23 cellular contexts compared by ENCODE assay signal in the genomic region with DNA sequence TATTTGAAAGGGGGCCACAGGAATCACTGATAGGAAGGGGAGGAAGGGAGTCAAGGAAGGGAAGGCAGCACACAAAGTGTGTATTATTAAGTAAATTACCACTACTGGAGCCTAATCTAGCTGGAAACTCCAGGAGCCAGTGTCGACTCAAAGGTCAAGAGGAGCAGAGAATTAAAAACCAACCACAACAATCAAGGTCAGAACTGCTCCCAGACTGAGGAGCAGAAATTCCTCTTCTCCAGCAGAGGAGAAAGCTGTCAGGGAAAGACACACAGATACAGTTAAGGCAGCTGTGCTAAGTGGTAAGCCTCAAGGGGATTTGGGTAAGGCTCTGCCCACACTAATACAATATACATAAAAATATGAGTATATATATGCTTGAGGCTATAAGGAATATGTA.
A peak's percentile ranks its signal among the peaks of the same experiment; 100 is the strongest.
DNase-seq lines count a peak whose midpoint lies in the region; ATAC-seq and TF ChIP-seq lines count a peak whose summit lies in the region.
"Had no signal": no experiment of that assay in that cellular context is flagged by ENCODE, and none has a peak within 500 bp of the region (broad histone marks: within the 10 kb centered on the region; RNA-seq: fewer than 3 reads in every experiment).

No MANE protein-coding gene starts in this region.

- TF ChIP-seq CTCF in epithelial cell of proximal tubule (conservative IDR thresholded peaks at IDR 0.05; ENCODE audit: low read depth, low read length): no peak

- H3K23ac ChIP-seq in mesendoderm (ENCODE audit: low read length): no peak overlapping the region

- H3K27me3 Mint-ChIP-seq in T-helper 17 cell: peaks cover 14% of the 10 kb centered on the region

- H2BK15ac ChIP-seq in mesendoderm (replicated peaks; ENCODE audit: low read depth): no peak overlapping the region

- peaks cover 19% of the 10 kb centered on the region for H3K4me1 Mint-ChIP-seq in T-helper 17 cell
- H3K4me1 Mint-ChIP-seq: activated naive CD8-positive, alpha-beta T cell treated with anti-CD3 and anti-CD28 coated beads for 36 hours; naive thymus-derived CD8-positive, alpha-beta T cell had no signal

- H3K27me3 ChIP-seq in HUES64 (ENCODE audit: insufficient read depth, low read length): no peaks in the 10 kb centered on the region
- H3K27me3 ChIP-seq in mesendoderm (ENCODE audit: insufficient read depth, low read length, poor library complexity): no peaks in the 10 kb centered on the region
- H3K27me3 ChIP-seq: BLaER1 treated with 17β-estradiol and CSF1 and Interleukin-3, amounts not matched to agents 10 nM and 100 nM; right lobe of liver had no signal

- no peak overlapping the region for H3K4me2 ChIP-seq in mesendoderm (ENCODE audit: low read length)
- H3K4me2 ChIP-seq: SK-N-SH had no signal

- H3K36me3 ChIP-seq in HUES64 (ENCODE audit: insufficient read depth, low read length): no peaks in the 10 kb centered on the region
- no peaks in the 10 kb centered on the region for H3K36me3 ChIP-seq in mesendoderm (ENCODE audit: control insufficient read depth, insufficient read depth, low read length)
- H3K36me3 ChIP-seq: BLaER1 treated with 17β-estradiol and CSF1 and Interleukin-3, amounts not matched to agents 10 nM and 100 nM; right lobe of liver had no signal

- H3K9ac ChIP-seq in HUES64 (ENCODE audit: low read depth, low read length): no peak overlapping the region
- no peak overlapping the region for H3K9ac ChIP-seq in mesendoderm (ENCODE audit: low read length)
- H3K9ac ChIP-seq: BLaER1 treated with 17β-estradiol and CSF1 and Interleukin-3, amounts not matched to agents 10 nM and 100 nM; SK-N-SH had no signal

- DNase-seq in ACHN (peak; percentile 59), epithelial cell of proximal tubule (ENCODE audit: low read depth) (peak; percentile 57), mesendoderm (peak; percentile 38), NOMO-1 treated with DMSO at 0.1 percent for 48 hours (lab: John Stamatoyannopoulos, UW; ENCODE audit: unreplicated experiment) (no peak), RKO (ENCODE audit: low spot score) (no peak), DMS 273 treated with DMSO at 0.1 percent for 48 hours (lab: John Stamatoyannopoulos, UW) (no peak), T-helper 17 cell (no peak)
- DNase-seq: activated CD4-positive, alpha-beta memory T cell treated with anti-CD3 and anti-CD28 coated beads for 36 hours; activated CD4-positive, CD25-positive, alpha-beta regulatory T cell; activated naive CD8-positive, alpha-beta T cell treated with anti-CD3 and anti-CD28 coated beads for 36 hours; Calu3; islet precursor cell; naive thymus-derived CD8-positive, alpha-beta T cell; NCI-H1092; NCI-H226; NCI-H774; right lobe of liver; SK-N-SH had no signal

- no peak overlapping the region for H4K5ac ChIP-seq in mesendoderm (ENCODE audit: low read length)

- H3K27ac ChIP-seq in HUES64 (ENCODE audit: low read depth, low read length) (peak overlapping the region; percentile 53; the same call in 1 of the 2 replicates), mesendoderm (ENCODE audit: low read depth, low read length) (no peak overlapping the region)
- H3K27ac ChIP-seq: BLaER1 treated with 17β-estradiol and CSF1 and Interleukin-3, amounts not matched to agents 10 nM and 100 nM; epithelial cell of prostate; right lobe of liver had no signal

- H3K27ac Mint-ChIP-seq in T-helper 17 cell: no peak overlapping the region
- H3K27ac Mint-ChIP-seq: activated CD4-positive, alpha-beta memory T cell treated with anti-CD3 and anti-CD28 coated beads for 36 hours; activated naive CD8-positive, alpha-beta T cell treated with anti-CD3 and anti-CD28 coated beads for 36 hours; memory B cell; naive thymus-derived CD8-positive, alpha-beta T cell had no signal

- no peak overlapping the region for H2BK120ac ChIP-seq in mesendoderm (ENCODE audit: low read depth, low read length)

- no peak for ATAC-seq in T-helper 17 cell
- ATAC-seq: naive thymus-derived CD8-positive, alpha-beta T cell; Panc1; right lobe of liver had no signal

- H3K79me2 ChIP-seq in mesendoderm (ENCODE audit: control insufficient read depth, insufficient read depth, low read length): no peaks in the 10 kb centered on the region

- no peaks in the 10 kb centered on the region for H3K9me3 ChIP-seq in HUES64 (ENCODE audit: insufficient read depth, low read depth, low read length)
- no peaks in the 10 kb centered on the region for H3K9me3 ChIP-seq in T-helper 17 cell (ENCODE audit: control insufficient read depth, low read length, poor library complexity, severe bottlenecking)
- H3K9me3 ChIP-seq: BLaER1 treated with 17β-estradiol and CSF1 and Interleukin-3, amounts not matched to agents 10 nM and 100 nM; right lobe of liver; SK-N-SH had no signal

- H3K4ac ChIP-seq in mesendoderm (ENCODE audit: low read depth, low read length): no peak overlapping the region

- H2AK5ac ChIP-seq in mesendoderm (ENCODE audit: low read length): no peak overlapping the region

- H3K4me1 ChIP-seq in HUES64 (ENCODE audit: insufficient read depth, low read length) (peaks cover 21% of the 10 kb centered on the region), mesendoderm (ENCODE audit: control insufficient read depth, low read depth, low read length) (no peaks in the 10 kb centered on the region)
- H3K4me1 ChIP-seq: right lobe of liver had no signal

- H3K4me3 ChIP-seq in HUES64 (ENCODE audit: low read length) (no peak overlapping the region), epithelial cell of proximal tubule (ENCODE audit: low read depth, low read length) (no peak overlapping the region), mesendoderm (ENCODE audit: low read length) (no peak overlapping the region)
- H3K4me3 ChIP-seq: BLaER1 treated with 17β-estradiol and CSF1 and Interleukin-3, amounts not matched to agents 10 nM and 100 nM; right lobe of liver had no signal

- H3K36me3 Mint-ChIP-seq in T-helper 17 cell (ENCODE audit: low read depth): peaks cover 4% of the 10 kb centered on the region
- H3K36me3 Mint-ChIP-seq: activated CD4-positive, alpha-beta memory T cell treated with anti-CD3 and anti-CD28 coated beads for 36 hours; activated naive CD8-positive, alpha-beta T cell treated with anti-CD3 and anti-CD28 coated beads for 36 hours; memory B cell; naive thymus-derived CD8-positive, alpha-beta T cell had no signal

- H3K56ac ChIP-seq in mesendoderm (ENCODE audit: low read length): no peak overlapping the region

- no peak overlapping the region for H3K4me3 Mint-ChIP-seq in T-helper 17 cell
- H3K4me3 Mint-ChIP-seq: activated CD4-positive, alpha-beta memory T cell treated with anti-CD3 and anti-CD28 coated beads for 36 hours; activated naive CD8-positive, alpha-beta T cell treated with anti-CD3 and anti-CD28 coated beads for 36 hours; memory B cell; naive thymus-derived CD8-positive, alpha-beta T cell had no signal

- H3K18ac ChIP-seq in mesendoderm (ENCODE audit: low read length): no peak overlapping the region

- H4K8ac ChIP-seq in mesendoderm (ENCODE audit: low read depth, low read length): no peak overlapping the region

- no peak overlapping the region for H2BK5ac ChIP-seq in mesendoderm (ENCODE audit: low read length)

- in situ Hi-C loops in ACHN (cut with HindIII; ENCODE audit: low pct_ligation_motif_present, low pct_unique_long_range_greater_than_20kb, low sequenced_read_pairs): no loop called here

- no peaks in the 10 kb centered on the region for H3K79me1 ChIP-seq in mesendoderm (ENCODE audit: low read length)

- WGBS in HUES64: 21% methylated on average over 1 of the region's 1 CpG
- WGBS in mesendoderm (ENCODE audit: extremely low coverage, insufficient coverage, low lambda C conversion rate): no CpG with 5 or more reads among the region's 1 CpG

Comparison
In these comparisons a context has a peak if more than half of its experiments do, and no peak if none do; other contexts are left out.
1. DNase-seq: peak in ACHN (single experiment), epithelial cell of proximal tubule (single experiment) and mesendoderm (single experiment); none in NOMO-1 treated with DMSO at 0.1 percent for 48 hours (single experiment), RKO (single experiment), DMS 273 treated with DMSO at 0.1 percent for 48 hours (single experiment) and T-helper 17 cell (0 of 3).